In genomic region chr11:71448257-71449161, GRCh38 we compare ENCODE assay signal across 8 cellular contexts. TPM values are rescaled to one million over a fixed set of nuclear protein-coding genes. Genes with fewer than 3 reads are reported as not detected.
DNase-seq lines count a peak whose midpoint lies in the region; ATAC-seq and TF ChIP-seq lines count a peak whose summit lies in the region.

A gene with protein sequence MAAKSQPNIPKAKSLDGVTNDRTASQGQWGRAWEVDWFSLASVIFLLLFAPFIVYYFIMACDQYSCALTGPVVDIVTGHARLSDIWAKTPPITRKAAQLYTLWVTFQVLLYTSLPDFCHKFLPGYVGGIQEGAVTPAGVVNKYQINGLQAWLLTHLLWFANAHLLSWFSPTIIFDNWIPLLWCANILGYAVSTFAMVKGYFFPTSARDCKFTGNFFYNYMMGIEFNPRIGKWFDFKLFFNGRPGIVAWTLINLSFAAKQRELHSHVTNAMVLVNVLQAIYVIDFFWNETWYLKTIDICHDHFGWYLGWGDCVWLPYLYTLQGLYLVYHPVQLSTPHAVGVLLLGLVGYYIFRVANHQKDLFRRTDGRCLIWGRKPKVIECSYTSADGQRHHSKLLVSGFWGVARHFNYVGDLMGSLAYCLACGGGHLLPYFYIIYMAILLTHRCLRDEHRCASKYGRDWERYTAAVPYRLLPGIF (minus strand): TSS chr11:71448393. CDS start chr11:71444952, 3,441 bp downstream.

- H3K36me3 ChIP-seq in BJ (ENCODE audit: control insufficient read depth, insufficient read depth, low read length) = peaks cover 5% of the 10 kb centered on the region

- POLR2A ChIA-PET in BJ (lab: Charles Lee) = no interaction called here

- DNase-seq in BJ (ENCODE audit: low read depth) (peak; percentile 59), GM19240 (ENCODE audit: insufficient read length, low spot score) (peak; percentile 96), NCI-H524 treated with DMSO at 0.1 percent for 48 hours (lab: John Stamatoyannopoulos, UW) (peak; percentile 51), choroid plexus epithelial cell (ENCODE audit: low read depth) (peak; percentile 97), kidney tubule cell (ENCODE audit: low spot score) (peak; percentile 95)
- DNase-seq in activated CD4-positive, alpha-beta T cell treated with anti-CD3 and anti-CD28 coated beads for 4 hours = peak; percentile 92
- peak; percentile 80 to 95 (median 90) for DNase-seq in stimulated activated CD4-positive, alpha-beta T cell treated with anti-CD3 and anti-CD28 coated beads, Interleukin-1b, Interleukin-23, amount 100 ng/mL, for 24 hours (ENCODE audit: low read depth in 4 of 4, low spot score in 1 of 4)

- H3K27me3 ChIP-seq in BJ (ENCODE audit: control insufficient read depth, insufficient read depth, low read length) = no peaks in the 10 kb centered on the region

- peak within 1 kb of the TSS; percentile 83 for H3K4me3 ChIP-seq in BJ (ENCODE audit: low read depth, low read length)
- peak within 1 kb of the TSS; percentile 74 for H3K4me3 ChIP-seq in choroid plexus epithelial cell (ENCODE audit: low read depth, low read length)

- ATAC-seq in HG03457 (IDR thresholded peaks at IDR 0.05; ENCODE audit: unreplicated experiment) = peak; percentile 60

- CTCF ChIA-PET in BJ (lab: Yijun Ruan, JAX) = interaction anchor here (0.8 kb wide), 1 partner anchor 9 kb away, joined by 3 read pairs; no protein-coding TSS in a partner anchor

- TF ChIP-seq CTCF in BJ (IDR thresholded peaks at IDR 0.05; ENCODE audit: insufficient read depth, low read depth, low read length) (no peak), choroid plexus epithelial cell (conservative IDR thresholded peaks at IDR 0.05; ENCODE audit: low read depth, low read length) (no peak)

RNA-seq across cellular contexts. Expression of the gene that starts here (rescaled TPM):
- polyA plus RNA-seq in BJ (2011; rRNA removed) = 42.3 and 61.1 TPM in 2 replicates
- 21.8 and 34.2 TPM in 2 replicates for polyA minus RNA-seq in BJ (2011; rRNA and poly(A)+ RNA removed)

Comparison
In these comparisons a context has a peak if more than half of its experiments do, and no peak if none do; other contexts are left out.
1. Peak in every context shown above with its lines: DNase-seq, ATAC-seq and H3K4me3 ChIP-seq.